ENCODE assay signal across 12 cellular contexts in genomic region chr1:171998711-171999110, GRCh38.
DNase-seq lines count a peak whose midpoint lies in the region; ATAC-seq and TF ChIP-seq lines count a peak whose summit lies in the region.
"Had no signal": no experiment of that assay in that cellular context is flagged by ENCODE, and none has a peak within 500 bp of the region (broad histone marks: within the 10 kb centered on the region; RNA-seq: fewer than 3 reads in every experiment).

No MANE protein-coding gene starts in this region.

- POLR2A ChIA-PET in MCF 10A (lab: Yijun Ruan, JAX): interaction anchor here (1.6 kb wide), 1 partner anchor 10 kb away, joined by 3 read pairs; no protein-coding TSS in a partner anchor
- POLR2A ChIA-PET in SK-N-SH (lab: Yijun Ruan, JAX): no interaction called here

- peaks cover 4% of the 10 kb centered on the region for H3K4me1 Mint-ChIP-seq in MCF 10A (ENCODE audit: insufficient read depth, unreplicated experiment)

- no peak overlapping the region for H3K27ac Mint-ChIP-seq in MCF 10A (ENCODE audit: low read depth, unreplicated experiment)

- H3K27me3 Mint-ChIP-seq in MCF 10A (ENCODE audit: insufficient read depth, unreplicated experiment): peaks cover 4% of the 10 kb centered on the region

- H3K4me3 ChIP-seq in mammary epithelial cell (replicated peaks in 1 of 3; ENCODE audit: insufficient read depth in 1 of 3, low read depth in 2 of 3, low read length in 3 of 3) (no peak overlapping the region), SK-N-SH (ENCODE audit: low read depth in 2 of 2, low read length in 1 of 2) (no peak overlapping the region)

- H3K9ac ChIP-seq in mammary epithelial cell (ENCODE audit: insufficient read depth, low read length) (no peak overlapping the region), SK-N-SH (no peak overlapping the region)
- H3K9ac ChIP-seq: KMS-11 had no signal

- peak overlapping the region; percentile 11 for H2AFZ ChIP-seq in mammary epithelial cell (ENCODE audit: low read depth, low read length)
- no peak overlapping the region for H2AFZ ChIP-seq in SK-N-SH (ENCODE audit: low read depth)

- no peaks in the 10 kb centered on the region for H3K79me2 ChIP-seq in mammary epithelial cell (ENCODE audit: insufficient read depth, low read length)
- no peaks in the 10 kb centered on the region for H3K79me2 ChIP-seq in SK-N-SH (ENCODE audit: insufficient read depth)

- H3K4me1 ChIP-seq in mammary epithelial cell (ENCODE audit: insufficient read depth, low read length) (peaks cover 18% of the 10 kb centered on the region), foreskin keratinocyte (no peaks in the 10 kb centered on the region), SK-N-SH (ENCODE audit: control insufficient read depth in 1 of 2, insufficient read depth in 2 of 2, low read depth in 1 of 2, low read length in 1 of 2) (no peaks in the 10 kb centered on the region; a peak in 1 of 4 replicates)

- H3K4me2 ChIP-seq in mammary epithelial cell (ENCODE audit: insufficient read depth, low read depth, low read length) (peak overlapping the region; percentile 9), SK-N-SH (no peak overlapping the region)
- H3K4me2 ChIP-seq: KMS-11 had no signal

- TF ChIP-seq CTCF in mammary epithelial cell (conservative IDR thresholded peaks at IDR 0.05 in 1 of 2, IDR thresholded peaks at IDR 0.05 in 1 of 2; ENCODE audit: extremely low read depth in 1 of 2, insufficient read depth in 1 of 2, low read depth in 1 of 2, low read length in 2 of 2) (no peak), MCF 10A (IDR thresholded peaks at IDR 0.05; ENCODE audit: unreplicated experiment) (no peak), foreskin keratinocyte (conservative IDR thresholded peaks at IDR 0.05) (no peak), SK-N-SH (IDR thresholded peaks at IDR 0.05) (no peak)

- ATAC-seq in foreskin keratinocyte (no peak), HG03439 (IDR thresholded peaks at IDR 0.05; ENCODE audit: unreplicated experiment) (no peak), HG02973 (IDR thresholded peaks at IDR 0.05; ENCODE audit: unreplicated experiment) (no peak)

- TF ChIP-seq RAD21 in SK-N-SH (IDR thresholded peaks at IDR 0.05; ENCODE audit: low read length): no peak

- peaks cover 7% of the 10 kb centered on the region for H3F3A ChIP-seq in SK-N-SH (replicated peaks; ENCODE audit: insufficient read depth)

- H3K36me3 Mint-ChIP-seq in MCF 10A (ENCODE audit: insufficient read depth, unreplicated experiment): no peaks in the 10 kb centered on the region

- dilution Hi-C loops in mammary epithelial cell (cut with HindIII; ENCODE audit: low sequenced_read_pairs): no loop called here

- intact Hi-C loops in mammary epithelial cell (cut with micrococcal nuclease): no loop called here
- intact Hi-C loops in MCF 10A (cut with micrococcal nuclease): no loop called here

- no peaks in the 10 kb centered on the region for H3K27me3 ChIP-seq in mammary epithelial cell (ENCODE audit: insufficient read depth, low read length)
- H3K27me3 ChIP-seq in foreskin keratinocyte: no peaks in the 10 kb centered on the region
- H3K27me3 ChIP-seq in SK-N-SH (ENCODE audit: insufficient read depth): no peaks in the 10 kb centered on the region

- DNase-seq in mammary epithelial cell (peak; percentile 65), MCF 10A (ENCODE audit: unreplicated experiment) (no peak), SK-MEL-5 (ENCODE audit: low read depth, low spot score) (peak; percentile 28), foreskin keratinocyte (peak; percentile 44 to 68), SK-N-SH (no peak), MV-4-11 (lab: John Stamatoyannopoulos, UW) (no peak)
- DNase-seq: 8988T, Calu3, NCI-H2029 had no signal

- WGBS in mammary epithelial cell (ENCODE audit: low coverage, missing lambda C conversion rate): 95% methylated on average over 2 of the region's 2 CpGs
- 83% methylated on average over 2 of the region's 2 CpGs for WGBS in SK-N-SH (ENCODE audit: low lambda C conversion rate)

- H3K9me2 ChIP-seq in SK-N-SH: no peaks in the 10 kb centered on the region

- BruUV-seq in mammary epithelial cell (replicated peaks; lab: Mats Ljungman, UMichigan) (no TSS peak), MCF 10A (replicated peaks; lab: Mats Ljungman, UMichigan) (no TSS peak)

- H3K9me3 Mint-ChIP-seq in MCF 10A (ENCODE audit: unreplicated experiment): no peaks in the 10 kb centered on the region

- TF ChIP-seq EP300 in SK-N-SH (IDR thresholded peaks at IDR 0.05; ENCODE audit: borderline replicate concordance in 1 of 2, low read depth in 1 of 2, low read length in 1 of 2): no peak

- no peak overlapping the region for H3K4me3 Mint-ChIP-seq in MCF 10A (ENCODE audit: unreplicated experiment)

- H3K9me3 ChIP-seq in mammary epithelial cell (replicated peaks; ENCODE audit: insufficient read depth, low read length): no peaks in the 10 kb centered on the region
- H3K9me3 ChIP-seq in SK-N-SH: no peaks in the 10 kb centered on the region

- H4K20me1 ChIP-seq in mammary epithelial cell (ENCODE audit: insufficient read depth, low read length) (no peaks in the 10 kb centered on the region), SK-N-SH (ENCODE audit: insufficient read depth) (no peaks in the 10 kb centered on the region)

- H3K27ac ChIP-seq in mammary epithelial cell (ENCODE audit: insufficient read depth, low read depth, low read length) (no peak overlapping the region), foreskin keratinocyte (no peak overlapping the region), SK-N-SH (ENCODE audit: low read depth in 2 of 2, low read length in 1 of 2) (no peak overlapping the region)
- H3K27ac ChIP-seq: KMS-11 had no signal

- in situ Hi-C loops in mammary epithelial cell (cut with MboI; ENCODE audit: low sequenced_read_pairs in 2 of 2): loop anchor here in 1 of 2 donors (25.0 kb wide), 2 partner anchors 361 to 414 kb away; partner anchors contain the start of gene C1orf105
- in situ Hi-C loops in SK-MEL-5 (cut with HindIII; ENCODE audit: low pct_unique_long_range_greater_than_20kb, low sequenced_read_pairs): no loop called here

- H3K36me3 ChIP-seq in mammary epithelial cell (ENCODE audit: insufficient read depth, low read length) (no peaks in the 10 kb centered on the region), SK-N-SH (replicated peaks in 1 of 2; ENCODE audit: control insufficient read depth in 1 of 2, insufficient read depth in 2 of 2, low read length in 1 of 2) (no peaks in the 10 kb centered on the region)

- CTCF ChIA-PET in mammary epithelial cell (lab: Charles Lee; ENCODE audit: low non-redundant PET) (no interaction called here), MCF 10A (lab: Yijun Ruan, JAX) (interaction anchor here (0.6 to 11.1 kb wide), 6 partner anchors 13 to 391 kb away, joined by 3 to 129 read pairs (median 5); no protein-coding TSS in a partner anchor), SK-N-SH (lab: Yijun Ruan, JAX) (interaction anchor here (0.8 to 3.8 kb wide), 3 partner anchors 13 to 721 kb away, joined by 3 to 25 read pairs (median 3); no protein-coding TSS in a partner anchor)

TF ChIP-seq in SK-N-SH, 30 proteins besides CTCF, POLR2A, EP300 and RAD21:
- TF ChIP-seq TAF1 (IDR thresholded peaks at IDR 0.05; ENCODE audit: borderline replicate concordance, low read depth, low read length) (no peak), USF1 (IDR thresholded peaks at IDR 0.05; ENCODE audit: borderline replicate concordance, low read depth) (no peak), JUND (IDR thresholded peaks at IDR 0.05) (no peak), RFX5 (IDR thresholded peaks at IDR 0.05; ENCODE audit: low read length) (no peak), POLR2AphosphoS5 (IDR thresholded peaks at IDR 0.05; ENCODE audit: low read depth, low read length) (no peak), SMC3 (IDR thresholded peaks at IDR 0.05; ENCODE audit: low read depth, low read length) (no peak)

Comparison
In these comparisons a context has a peak if more than half of its experiments do, and no peak if none do; other contexts are left out.
1. DNase-seq: peak in mammary epithelial cell (single experiment), SK-MEL-5 (single experiment) and foreskin keratinocyte (2 of 2); none in MCF 10A (single experiment), SK-N-SH (single experiment) and MV-4-11 (single experiment).